ENCODE assay signal across 1 cellular context in genomic region chr10:5443429-5443828, GRCh38.
TF ChIP-seq lines count a peak whose summit lies in the region.

No MANE protein-coding gene starts in this region.

TF ChIP-seq in IMR-90, 13 proteins besides CTCF, POLR2A, EP300 and RAD21:
- TF ChIP-seq ELK1 (IDR thresholded peaks at IDR 0.05; ENCODE audit: borderline replicate concordance, low read depth, low read length), result no peak
